ENCODE assay signal across 9 cellular contexts in the genomic region with DNA sequence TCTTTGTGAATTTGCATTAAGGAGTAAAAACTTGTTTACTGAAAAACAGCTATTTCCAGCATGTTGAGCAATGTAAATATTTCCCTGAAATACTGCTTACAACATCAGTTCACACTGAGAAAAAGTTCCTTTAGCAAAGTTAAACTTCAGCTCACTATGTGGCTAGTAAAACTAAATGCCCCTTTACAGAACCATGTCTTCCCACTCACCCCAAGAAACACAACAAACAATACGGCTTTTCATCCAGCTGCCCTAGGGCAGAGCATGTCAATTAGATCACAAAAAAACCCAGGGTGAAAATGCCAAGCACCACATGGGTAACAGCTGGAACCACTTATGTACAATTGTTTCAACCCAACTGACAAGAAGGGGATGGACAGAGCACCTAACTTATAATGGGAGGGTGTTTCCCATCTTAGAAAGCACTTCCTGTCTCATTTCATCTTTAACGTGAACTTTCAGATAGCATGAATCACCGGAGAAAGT. TPM values are rescaled to one million over a fixed set of nuclear protein-coding genes. Genes with fewer than 3 reads are reported as not detected.
A peak's percentile ranks its signal among the peaks of the same experiment; 100 is the strongest.
DNase-seq lines count a peak whose midpoint lies in the region; ATAC-seq and TF ChIP-seq lines count a peak whose summit lies in the region.
"Had no signal": no experiment of that assay in that cellular context is flagged by ENCODE, and none has a peak within 500 bp of the region (broad histone marks: within the 10 kb centered on the region; RNA-seq: fewer than 3 reads in every experiment).

No MANE protein-coding gene starts in this region.

- no peak for TF ChIP-seq CTCF in BJ (IDR thresholded peaks at IDR 0.05; ENCODE audit: insufficient read depth, low read depth, low read length)
- TF ChIP-seq CTCF in PC-9 (conservative IDR thresholded peaks at IDR 0.05), result no peak

- CTCF ChIA-PET in BJ (lab: Yijun Ruan, JAX) (no interaction called here), PC-9 (lab: Charles Lee) (no interaction called here)

- no peak overlapping the region for H3K4me2 ChIP-seq in PC-9

- H3K9me3 ChIP-seq in PC-9 (ENCODE audit: insufficient read depth, low read depth), result no peaks in the 10 kb centered on the region

- no peaks in the 10 kb centered on the region for H3K36me3 ChIP-seq in BJ (ENCODE audit: control insufficient read depth, insufficient read depth, low read length)
- no peaks in the 10 kb centered on the region for H3K36me3 ChIP-seq in PC-9 (ENCODE audit: low read depth)

- no peaks in the 10 kb centered on the region for H4K20me1 ChIP-seq in PC-9 (ENCODE audit: insufficient read depth)

- ATAC-seq in GM19468 (IDR thresholded peaks at IDR 0.05; ENCODE audit: extremely low read depth, unreplicated experiment) (peak; percentile 59), HG03520 (IDR thresholded peaks at IDR 0.05; ENCODE audit: unreplicated experiment) (peak; percentile 88), left ventricle myocardium superior (peak; percentile 7), GM19328 (IDR thresholded peaks at IDR 0.05; ENCODE audit: unreplicated experiment) (no peak)

- H3K27me3 ChIP-seq in BJ (ENCODE audit: control insufficient read depth, insufficient read depth, low read length), result no peaks in the 10 kb centered on the region
- H3K27me3 ChIP-seq in PC-9 (ENCODE audit: insufficient read depth, low read depth), result no peaks in the 10 kb centered on the region

- 0 out of 2 replicates have a peak overlapping the region, but pooled peaks have one; percentile 4 for H3K4me3 ChIP-seq in BJ (ENCODE audit: low read depth, low read length)
- H3K4me3 ChIP-seq in PC-9, result no peak overlapping the region

- no peaks in the 10 kb centered on the region for H3K9me2 ChIP-seq in PC-9 (ENCODE audit: insufficient read depth)

- H3K4me1 ChIP-seq in PC-9 (replicated peaks; ENCODE audit: insufficient read depth), result no peaks in the 10 kb centered on the region

- intact Hi-C loops in left ventricle myocardium superior (cut with micrococcal nuclease), result no loop called here
- intact Hi-C loops in PC-9 (cut with micrococcal nuclease; ENCODE audit: unreplicated experiment), result no loop called here

- DNase-seq in BJ (ENCODE audit: low read depth), result peak; percentile 11
- no peak for DNase-seq in left ventricle myocardium superior
- no peak for DNase-seq in SKM-1 (lab: John Stamatoyannopoulos, UW; ENCODE audit: unreplicated experiment)
- no peak for DNase-seq in stimulated activated CD4-positive, alpha-beta T cell treated with anti-CD3 and anti-CD28 coated beads, Interleukin-4, amount 100 ng/mL, for 1 hour
- no peak for DNase-seq in PC-9
- DNase-seq: activated T-cell treated with anti-CD3 and anti-CD28 coated beads, Interleukin-2, amount 50 U/mL, for 72 hours had no signal

- POLR2A ChIA-PET in BJ (lab: Charles Lee), result no interaction called here
- POLR2A ChIA-PET in PC-9 (lab: Charles Lee; ENCODE audit: unreplicated experiment), result no interaction called here

- no peak overlapping the region for H3K27ac ChIP-seq in PC-9

- H2AFZ ChIP-seq in PC-9, result no peak overlapping the region

- no peaks in the 10 kb centered on the region for H3K79me2 ChIP-seq in PC-9 (ENCODE audit: low read depth)

- BruUV-seq in PC-9 (replicated peaks; lab: Mats Ljungman, UMichigan), result no TSS peak

- no peaks in the 10 kb centered on the region for H3F3A ChIP-seq in PC-9 (ENCODE audit: insufficient read depth, low read depth)

RNA-seq across cellular contexts. Expression of a gene that starts 6.7 kb away (rescaled TPM):
- polyA plus RNA-seq in BJ (2011; rRNA removed), result 116 and 182 TPM in 2 replicates
- 63.3 and 75.0 TPM in 2 replicates for polyA minus RNA-seq in BJ (2011; rRNA and poly(A)+ RNA removed)
- 47.6 TPM for total RNA-seq in left ventricle myocardium superior
- not detected in 2 replicates for total RNA-seq in PC-9 (2021)

Comparison
In these comparisons a context has a peak if more than half of its experiments do, and no peak if none do; other contexts are left out.
1. RNA of a gene that starts 6.7 kb away (total RNA-seq): 47.6 TPM in left ventricle myocardium superior (single experiment); not detected in PC-9; every median in the first group is over 10 times any median in the second.